8 cellular contexts compared by ENCODE assay signal in genomic region chr9:38087934-38088925, GRCh38. TPM values are rescaled to one million over a fixed set of nuclear protein-coding genes. Genes with fewer than 3 reads are reported as not detected.
A peak's percentile ranks its signal among the peaks of the same experiment; 100 is the strongest.
DNase-seq lines count a peak whose midpoint lies in the region; ATAC-seq and TF ChIP-seq lines count a peak whose summit lies in the region.

No MANE protein-coding gene starts in this region.

- POLR2A ChIA-PET in activated CD8-positive, alpha-beta T cell treated with anti-CD3 and anti-CD28 coated beads, Interleukin-2, amount 10 ng/mL, durations not matched to agents 7 days and 5 days (lab: Charles Lee): no interaction called here
- POLR2A ChIA-PET in naive thymus-derived CD4-positive, alpha-beta T cell (lab: Charles Lee): no interaction called here

- WGBS in endodermal cell (ENCODE audit: insufficient coverage in 1 of 2, insufficient read length in 1 of 2), 2 experiments: 31 to 42% methylated on average over 6 to 8 of the region's 8 CpGs

- H3K9ac ChIP-seq in endodermal cell (ENCODE audit: extremely low read depth, low read length, poor library complexity, severe bottlenecking): no peak overlapping the region

- H3K36me3 Mint-ChIP-seq in activated CD8-positive, alpha-beta T cell treated with anti-CD3 and anti-CD28 coated beads, Interleukin-2, amount 10 ng/mL, durations not matched to agents 7 days and 5 days (ENCODE audit: low read depth): no peaks in the 10 kb centered on the region
- no peaks in the 10 kb centered on the region for H3K36me3 Mint-ChIP-seq in endodermal cell (ENCODE audit: low read depth)
- no peaks in the 10 kb centered on the region for H3K36me3 Mint-ChIP-seq in naive thymus-derived CD4-positive, alpha-beta T cell

- peak; percentile 98 for TF ChIP-seq CTCF in endodermal cell (conservative IDR thresholded peaks at IDR 0.05)

- ATAC-seq in GM21423 (IDR thresholded peaks at IDR 0.05; ENCODE audit: unreplicated experiment): peak; percentile 45
- peak; percentile 72 for ATAC-seq in activated CD8-positive, alpha-beta T cell treated with anti-CD3 and anti-CD28 coated beads, Interleukin-2, amount 10 ng/mL, durations not matched to agents 7 days and 5 days
- peak; percentile 91 for ATAC-seq in naive thymus-derived CD4-positive, alpha-beta T cell

- in situ Hi-C loops in Caki2 (cut with HindIII; ENCODE audit: low pct_unique_long_range_greater_than_20kb, low sequenced_read_pairs): no loop called here

- DNase-seq in Caki2 (ENCODE audit: low read depth): peak; percentile 34
- DNase-seq in NCI-H128 (lab: John Stamatoyannopoulos, UW; ENCODE audit: unreplicated experiment): peak; percentile 50
- peak; percentile 78 for DNase-seq in activated CD8-positive, alpha-beta T cell treated with anti-CD3 and anti-CD28 coated beads, Interleukin-2, amount 10 ng/mL, durations not matched to agents 7 days and 5 days
- DNase-seq in endodermal cell: peak; percentile 96
- DNase-seq in naive thymus-derived CD4-positive, alpha-beta T cell: peak in 8 of 9 donors; percentile 26 to 79 (median 61)
- peak; percentile 9 to 70 (median 61) for DNase-seq in stimulated activated naive CD4-positive, alpha-beta T cell (lab: John Stamatoyannopoulos, UW)
- DNase-seq in kidney glomerular epithelial cell (lab: John Stamatoyannopoulos, UW): no peak

- CTCF ChIA-PET in activated CD8-positive, alpha-beta T cell treated with anti-CD3 and anti-CD28 coated beads, Interleukin-2, amount 10 ng/mL, durations not matched to agents 7 days and 5 days (lab: Charles Lee): interaction anchor here (0.6 to 4.2 kb wide), 24 partner anchors 10 to 275 kb away, joined by 3 to 55 read pairs (median 4); no protein-coding TSS in a partner anchor
- CTCF ChIA-PET in naive thymus-derived CD4-positive, alpha-beta T cell (lab: Charles Lee): interaction anchor here (0.9 to 3.3 kb wide), 7 partner anchors 9 to 176 kb away, joined by 3 to 20 read pairs (median 4); no protein-coding TSS in a partner anchor

- H3K36me3 ChIP-seq in endodermal cell (ENCODE audit: control insufficient read depth, insufficient read depth, low read length): no peaks in the 10 kb centered on the region
- H3K36me3 ChIP-seq in naive thymus-derived CD4-positive, alpha-beta T cell (ENCODE audit: control insufficient read depth in 2 of 3, insufficient read depth in 3 of 3, low read length in 3 of 3): no peaks in the 10 kb centered on the region

- H3K9me3 Mint-ChIP-seq in activated CD8-positive, alpha-beta T cell treated with anti-CD3 and anti-CD28 coated beads, Interleukin-2, amount 10 ng/mL, durations not matched to agents 7 days and 5 days (ENCODE audit: insufficient read depth): no peaks in the 10 kb centered on the region
- H3K9me3 Mint-ChIP-seq in endodermal cell: no peaks in the 10 kb centered on the region
- no peaks in the 10 kb centered on the region for H3K9me3 Mint-ChIP-seq in naive thymus-derived CD4-positive, alpha-beta T cell

- peaks cover 14% of the 10 kb centered on the region for H3K27me3 Mint-ChIP-seq in activated CD8-positive, alpha-beta T cell treated with anti-CD3 and anti-CD28 coated beads, Interleukin-2, amount 10 ng/mL, durations not matched to agents 7 days and 5 days (ENCODE audit: low read depth)
- H3K27me3 Mint-ChIP-seq in endodermal cell (ENCODE audit: insufficient read depth): no peaks in the 10 kb centered on the region
- H3K27me3 Mint-ChIP-seq in naive thymus-derived CD4-positive, alpha-beta T cell: peaks cover 0 to 21% (median 7%) of the 10 kb centered on the region in 5 donors

- no peak overlapping the region for H3K4me3 Mint-ChIP-seq in activated CD8-positive, alpha-beta T cell treated with anti-CD3 and anti-CD28 coated beads, Interleukin-2, amount 10 ng/mL, durations not matched to agents 7 days and 5 days
- no peak overlapping the region for H3K4me3 Mint-ChIP-seq in endodermal cell
- no peak overlapping the region for H3K4me3 Mint-ChIP-seq in naive thymus-derived CD4-positive, alpha-beta T cell

- no peaks in the 10 kb centered on the region for H3K27me3 ChIP-seq in endodermal cell (ENCODE audit: control insufficient read depth, insufficient read depth, low read length, poor library complexity, severe bottlenecking)
- no peaks in the 10 kb centered on the region for H3K27me3 ChIP-seq in naive thymus-derived CD4-positive, alpha-beta T cell (ENCODE audit: control insufficient read depth in 2 of 2, insufficient read depth in 2 of 2, low read length in 2 of 2)

- no peaks in the 10 kb centered on the region for H3K4me1 Mint-ChIP-seq in activated CD8-positive, alpha-beta T cell treated with anti-CD3 and anti-CD28 coated beads, Interleukin-2, amount 10 ng/mL, durations not matched to agents 7 days and 5 days (ENCODE audit: low read depth)
- H3K4me1 Mint-ChIP-seq in endodermal cell: peaks cover 74% of the 10 kb centered on the region
- peaks cover 0 to 4% (median 0%) of the 10 kb centered on the region in 7 donors for H3K4me1 Mint-ChIP-seq in naive thymus-derived CD4-positive, alpha-beta T cell

- H3K4me1 ChIP-seq in endodermal cell (ENCODE audit: control insufficient read depth, insufficient read depth, low read length): peaks cover 27% of the 10 kb centered on the region
- no peaks in the 10 kb centered on the region for H3K4me1 ChIP-seq in naive thymus-derived CD4-positive, alpha-beta T cell (ENCODE audit: control insufficient read depth in 2 of 2, insufficient read depth in 2 of 2, low read length in 2 of 2)

- no peaks in the 10 kb centered on the region for H3K9me3 ChIP-seq in endodermal cell (ENCODE audit: control insufficient read depth, low read length)
- H3K9me3 ChIP-seq in naive thymus-derived CD4-positive, alpha-beta T cell (ENCODE audit: control insufficient read depth in 2 of 3, low read length in 3 of 3): no peaks in the 10 kb centered on the region

- H3K27ac Mint-ChIP-seq in activated CD8-positive, alpha-beta T cell treated with anti-CD3 and anti-CD28 coated beads, Interleukin-2, amount 10 ng/mL, durations not matched to agents 7 days and 5 days: no peak overlapping the region
- no peak overlapping the region for H3K27ac Mint-ChIP-seq in endodermal cell
- peak overlapping the region in 1 of 9 donors; percentile 3 for H3K27ac Mint-ChIP-seq in naive thymus-derived CD4-positive, alpha-beta T cell

- H3K4me3 ChIP-seq in endodermal cell (ENCODE audit: low read length): no peak overlapping the region
- H3K4me3 ChIP-seq in naive thymus-derived CD4-positive, alpha-beta T cell (ENCODE audit: low read length): no peak overlapping the region

- intact Hi-C loops in naive thymus-derived CD4-positive, alpha-beta T cell (cut with micrococcal nuclease): loop anchor here (1.0 to 2.0 kb wide), 6 partner anchors 19 to 313 kb away; partner anchors contain the start of gene SHB (in 1 of the 2)

- no peak overlapping the region for H3K27ac ChIP-seq in endodermal cell (ENCODE audit: low read depth, low read length)
- no peak overlapping the region for H3K27ac ChIP-seq in naive thymus-derived CD4-positive, alpha-beta T cell (ENCODE audit: low read depth, low read length)

RNA-seq across cellular contexts. Expression of gene SHB, which starts 19.2 kb away (rescaled TPM):
- 32.0 and 33.6 TPM in 2 replicates for total RNA-seq in Caki2 (2014; rRNA removed; shearing (Covaris generic); ENCODE audit: low replicate concordance)
- total RNA-seq in activated CD8-positive, alpha-beta T cell treated with anti-CD3 and anti-CD28 coated beads, Interleukin-2, amount 10 ng/mL, durations not matched to agents 7 days and 5 days: under 1 TPM; 0.57 to 0.58 TPM
- total RNA-seq in endodermal cell: 10 to 100 TPM; 28.1 to 38.1 TPM
- 10.8 TPM for polyA plus RNA-seq in endodermal cell (2013, experiment 1 of 2)
- polyA plus RNA-seq in endodermal cell (2013, experiment 2 of 2): 12.5 TPM
- 1 to 10 TPM in 2 of 5 experiments, under 1 TPM in 3; 0.29 to 2.0 (median 0.81) TPM for total RNA-seq in naive thymus-derived CD4-positive, alpha-beta T cell
- under 1 TPM; 0.15 to 0.22 TPM for polyA plus RNA-seq in naive thymus-derived CD4-positive, alpha-beta T cell

Comparison
In these comparisons a context has a peak if more than half of its experiments do, and no peak if none do; other contexts are left out.
1. RNA of gene SHB, which starts 19.2 kb away (total RNA-seq): 28.1 to 38.1 TPM in endodermal cell and 32.0 to 33.6 TPM in Caki2; 0.29 to 2.0 TPM in naive thymus-derived CD4-positive, alpha-beta T cell and 0.57 to 0.58 TPM in activated CD8-positive, alpha-beta T cell treated with anti-CD3 and anti-CD28 coated beads, Interleukin-2, amount 10 ng/mL, durations not matched to agents 7 days and 5 days; every median in the first group is over 4 times any median in the second.
2. Peak in every context shown above with its lines, with median percentiles within 50 percentile points of each other: ATAC-seq.